Comparison of ENCODE assay signal across 7 cellular contexts in the genomic region with DNA sequence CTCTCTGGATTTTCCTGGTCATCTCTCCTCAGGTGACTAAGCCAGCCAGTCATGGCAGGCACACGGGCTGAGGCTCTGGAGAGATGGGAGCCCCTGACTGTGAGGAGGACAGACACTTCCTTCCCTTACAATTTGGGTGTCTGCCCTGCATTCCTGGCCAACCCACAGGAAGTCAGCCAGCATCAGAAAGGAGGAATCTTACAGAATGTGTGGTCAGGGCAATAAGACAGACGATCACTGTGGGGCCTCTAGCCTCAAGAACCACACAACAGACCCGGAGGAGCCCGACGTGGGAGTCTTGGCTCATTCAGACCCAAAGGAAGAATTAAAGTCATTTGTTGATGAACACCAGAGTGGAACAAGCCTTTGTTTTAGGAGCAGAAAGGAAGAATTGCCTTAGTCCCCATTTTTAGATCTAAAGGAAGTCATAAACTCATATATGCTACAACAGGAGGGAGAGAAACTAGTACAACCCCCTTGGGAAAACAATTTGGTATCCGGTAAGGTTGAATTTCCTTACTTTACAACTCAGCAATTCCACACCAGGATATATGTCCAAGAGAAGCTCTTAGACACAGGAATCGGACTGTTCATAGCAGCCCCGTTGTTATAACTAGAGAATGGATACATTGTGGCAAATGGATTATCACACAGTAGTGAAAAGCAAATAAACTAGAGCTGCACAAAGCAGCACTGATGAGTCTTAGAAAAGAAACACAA.
A peak's percentile ranks its signal among the peaks of the same experiment; 100 is the strongest.
DNase-seq lines count a peak whose midpoint lies in the region; ATAC-seq, FAIRE-seq and TF ChIP-seq lines count a peak whose summit lies in the region.

No MANE protein-coding gene starts in this region.

- H3K9me1 ChIP-seq in IMR-90 (ENCODE audit: insufficient read depth, low read length) (peaks cover 43% of the 10 kb centered on the region), keratinocyte (ENCODE audit: control insufficient read depth, extremely low read depth, insufficient read depth, low read length) (peaks cover 4% of the 10 kb centered on the region)

- peak overlapping the region; percentile 47 for H2AK9ac ChIP-seq in IMR-90 (replicated peaks; ENCODE audit: low read depth, low read length, poor library complexity)

- no peak for TF ChIP-seq CTCF in IMR-90 (conservative IDR thresholded peaks at IDR 0.05; ENCODE audit: low read depth, low read length)
- TF ChIP-seq CTCF in keratinocyte (optimal IDR thresholded peaks at IDR 0.05 in 1 of 3, IDR thresholded peaks at IDR 0.05 in 1 of 3, conservative IDR thresholded peaks at IDR 0.05 in 1 of 3; ENCODE audit: extremely low read depth in 1 of 3, insufficient read depth in 2 of 3, low read length in 3 of 3): no peak
- TF ChIP-seq CTCF in thoracic aorta (IDR thresholded peaks at IDR 0.05): no peak

- CTCF ChIA-PET in IMR-90 (lab: Yijun Ruan, JAX): interaction anchor here (2.0 kb wide), 1 partner anchor 38 kb away, joined by 6 read pairs; no protein-coding TSS in a partner anchor

- in situ Hi-C loops in IMR-90 (cut with MboI; ENCODE audit: low sequenced_read_pairs): no loop called here

- H3K56ac ChIP-seq in IMR-90 (ENCODE audit: extremely low read depth, insufficient read depth, low read length): peak overlapping the region; percentile 45

- peak; percentile 66 for TF ChIP-seq POLR2A in IMR-90 (IDR thresholded peaks at IDR 0.05; ENCODE audit: low read depth, low read length)

- H3K9me3 ChIP-seq in IMR-90 (ENCODE audit: control insufficient read depth, insufficient read depth, low read length) (no peaks in the 10 kb centered on the region), adipocyte (ENCODE audit: control insufficient read depth, low read length) (no peaks in the 10 kb centered on the region), keratinocyte (ENCODE audit: control insufficient read depth, low read depth, low read length) (no peaks in the 10 kb centered on the region), thoracic aorta (no peaks in the 10 kb centered on the region)

- POLR2A ChIA-PET in IMR-90 (lab: Charles Lee; ENCODE audit: unreplicated experiment): no interaction called here

- H3K4me2 ChIP-seq in IMR-90 (ENCODE audit: low read depth, low read length): peak overlapping the region; percentile 47
- H3K4me2 ChIP-seq in keratinocyte (ENCODE audit: control insufficient read depth, extremely low read depth, insufficient read depth, low read depth, low read length): peak overlapping the region; percentile 61

- H3K4me3 ChIP-seq in IMR-90 (ENCODE audit: insufficient read depth, low read depth, low read length): no peak overlapping the region
- peak overlapping the region; percentile 61 for H3K4me3 ChIP-seq in adipocyte (ENCODE audit: low read length)
- peak overlapping the region in 1 of 3 experiments; percentile 16 for H3K4me3 ChIP-seq in keratinocyte (ENCODE audit: control insufficient read depth in 2 of 3, extremely low read depth in 1 of 3, insufficient read depth in 2 of 3, low read depth in 1 of 3, low read length in 3 of 3)
- peak overlapping the region; percentile 19 for H3K4me3 ChIP-seq in thoracic aorta

- peak; percentile 95 for FAIRE-seq in keratinocyte (lab: Jason Lieb, UNC)

- peak overlapping the region; percentile 29 to 78 for H4K8ac ChIP-seq in IMR-90 (ENCODE audit: low read depth in 2 of 2, low read length in 2 of 2)

- H3K23ac ChIP-seq in IMR-90 (ENCODE audit: low read depth, low read length): peak overlapping the region; percentile 20; the same call in 1 of the 2 replicates

- H4K91ac ChIP-seq in IMR-90 (ENCODE audit: insufficient read depth, low read depth, low read length): peak overlapping the region; percentile 84

- ATAC-seq in IMR-90 (ENCODE audit: low read depth) (peak; percentile 80), thoracic aorta (ENCODE audit: insufficient number of reproducible peaks, low FRiP score, low read depth) (no peak), HG03342 (IDR thresholded peaks at IDR 0.05; ENCODE audit: unreplicated experiment) (no peak)

- no peaks in the 10 kb centered on the region for H3K79me2 ChIP-seq in keratinocyte (ENCODE audit: control insufficient read depth, insufficient read depth, low read length)

- H3K14ac ChIP-seq in IMR-90 (replicated peaks; ENCODE audit: low read depth, low read length): peak overlapping the region; percentile 32; the same call in 1 of the 2 replicates

- BruUV-seq in IMR-90 (replicated peaks; lab: Mats Ljungman, UMichigan): no TSS peak

- H2BK5ac ChIP-seq in IMR-90 (ENCODE audit: low read depth, low read length, poor library complexity, severe bottlenecking): peak overlapping the region; percentile 77

- peak overlapping the region; percentile 40 for H3K18ac ChIP-seq in IMR-90 (ENCODE audit: low read depth, low read length)

- intact Hi-C loops in IMR-90 (cut with micrococcal nuclease): loop anchor here (1.0 to 5.0 kb wide), 3 partner anchors 33 to 87 kb away; a partner anchor contains a TSS

- peak overlapping the region; percentile 83; the same call in 1 of the 2 replicates for H2AK5ac ChIP-seq in IMR-90 (ENCODE audit: low read depth, low read length)

- H3K36me3 ChIP-seq in IMR-90 (ENCODE audit: control insufficient read depth, insufficient read depth, low read length): no peaks in the 10 kb centered on the region; the same call in 1 of the 2 replicates
- H3K36me3 ChIP-seq in adipocyte (ENCODE audit: control insufficient read depth, insufficient read depth, low read length, severe bottlenecking): no peaks in the 10 kb centered on the region
- peaks cover 0 to 5% of the 10 kb centered on the region in 2 experiments for H3K36me3 ChIP-seq in keratinocyte (ENCODE audit: control insufficient read depth in 2 of 2, extremely low read depth in 1 of 2, insufficient read depth in 2 of 2, low read length in 2 of 2)
- no peaks in the 10 kb centered on the region for H3K36me3 ChIP-seq in thoracic aorta

- H3K27ac ChIP-seq in IMR-90 (ENCODE audit: insufficient read depth, low read length) (peak overlapping the region; percentile 61), keratinocyte (ENCODE audit: control insufficient read depth, insufficient read depth, low read length) (peak overlapping the region; percentile 71), thoracic aorta (peak overlapping the region; percentile 13 to 59)

- peak overlapping the region; percentile 59 for H3K4ac ChIP-seq in IMR-90 (ENCODE audit: low read depth, low read length)

- H2BK120ac ChIP-seq in IMR-90 (ENCODE audit: low read depth, low read length): peak overlapping the region; percentile 66

- no peaks in the 10 kb centered on the region for H3K27me3 ChIP-seq in IMR-90 (ENCODE audit: control insufficient read depth, insufficient read depth, low read length)
- H3K27me3 ChIP-seq in adipocyte (replicated peaks; ENCODE audit: control insufficient read depth, insufficient read depth, low read length): no peaks in the 10 kb centered on the region
- no peaks in the 10 kb centered on the region for H3K27me3 ChIP-seq in keratinocyte (ENCODE audit: control insufficient read depth, extremely low read depth, insufficient read depth, low read length)
- H3K27me3 ChIP-seq in thoracic aorta (replicated peaks; ENCODE audit: insufficient read depth): no peaks in the 10 kb centered on the region

- H3K9ac ChIP-seq in IMR-90 (ENCODE audit: low read depth, low read length): peak overlapping the region; percentile 8; the same call in 1 of the 2 replicates
- H3K9ac ChIP-seq in adipocyte (ENCODE audit: low read length): peak overlapping the region; percentile 72
- H3K9ac ChIP-seq in keratinocyte (ENCODE audit: control insufficient read depth, extremely low read depth, insufficient read depth, low read length): peak overlapping the region; percentile 46

- dilution Hi-C loops in IMR-90 (cut with HindIII; ENCODE audit: low sequenced_read_pairs, unreplicated experiment) (no loop called here), keratinocyte (cut with MboI; ENCODE audit: extremely low pct_ligation_motif_present, low sequenced_read_pairs) (no loop called here)

- no CpG with 5 or more reads among the region's 8 CpGs for WGBS in IMR-90 (ENCODE audit: extremely low coverage in 2 of 2, insufficient read length in 1 of 2), 2 experiments

- H3K79me1 ChIP-seq in IMR-90 (ENCODE audit: low read depth in 1 of 2, low read length in 2 of 2): peaks cover 41 to 75% of the 10 kb centered on the region in 2 experiments

- H2BK15ac ChIP-seq in IMR-90 (ENCODE audit: low read depth, low read length): peak overlapping the region; percentile 73; the same call in 1 of the 3 replicates

- H4K5ac ChIP-seq in IMR-90 (ENCODE audit: low read depth, low read length): peak overlapping the region; percentile 14; the same call in 1 of the 2 replicates

- TF ChIP-seq RAD21 in IMR-90 (IDR thresholded peaks at IDR 0.05; ENCODE audit: low read length): 0 out of 2 replicates have a peak, but pooled peaks have one; percentile 11

- H2BK20ac ChIP-seq in IMR-90 (ENCODE audit: low read depth, low read length): peak overlapping the region; percentile 80

- H4K20me1 ChIP-seq in IMR-90 (ENCODE audit: insufficient read depth, low read length) (no peaks in the 10 kb centered on the region), keratinocyte (ENCODE audit: control insufficient read depth, extremely low read depth, insufficient read depth, low read length) (no peaks in the 10 kb centered on the region)

- DNase-seq in IMR-90 (peak; percentile 98), adipocyte (ENCODE audit: low read depth) (peak; percentile 80), keratinocyte (ENCODE audit: low read depth, low spot score) (peak; percentile 80), thoracic aorta (ENCODE audit: low spot score) (no peak), NCI-H510A treated with DMSO at 0.1 percent for 48 hours (lab: John Stamatoyannopoulos, UW) (no peak), NCI-H2196 (lab: John Stamatoyannopoulos, UW; ENCODE audit: unreplicated experiment) (no peak)

- peak overlapping the region; percentile 2 for H2AFZ ChIP-seq in IMR-90 (replicated peaks; ENCODE audit: low read length, poor library complexity)
- peak overlapping the region; percentile 71 for H2AFZ ChIP-seq in keratinocyte (ENCODE audit: control insufficient read depth, low read length)

- H3K4me1 ChIP-seq in IMR-90 (ENCODE audit: control insufficient read depth, insufficient read depth, low read length): peaks cover 23% of the 10 kb centered on the region
- peaks cover 69% of the 10 kb centered on the region for H3K4me1 ChIP-seq in adipocyte (ENCODE audit: control insufficient read depth, insufficient read depth, low read length)
- H3K4me1 ChIP-seq in keratinocyte (ENCODE audit: control insufficient read depth, extremely low read depth, insufficient read depth, low read length): peaks cover 36% of the 10 kb centered on the region
- H3K4me1 ChIP-seq in thoracic aorta (ENCODE audit: control insufficient read depth in 1 of 2, low read depth in 2 of 2): peaks cover 28 to 85% of the 10 kb centered on the region in 2 donors

TF ChIP-seq in IMR-90, 13 proteins besides CTCF, POLR2A, EP300 and RAD21 (continues in another document):
- TF ChIP-seq BHLHE40 (IDR thresholded peaks at IDR 0.05; ENCODE audit: low read depth, low read length): peak; percentile 86
- TF ChIP-seq RFX5 (IDR thresholded peaks at IDR 0.05; ENCODE audit: low read depth, low read length): no peak
- TF ChIP-seq MXI1 (IDR thresholded peaks at IDR 0.05; ENCODE audit: borderline replicate concordance, low read depth, low read length): no peak
- TF ChIP-seq SMC3 (IDR thresholded peaks at IDR 0.05; ENCODE audit: low read depth, low read length): peak; percentile 31
- TF ChIP-seq MAZ (IDR thresholded peaks at IDR 0.05; ENCODE audit: borderline replicate concordance, low read depth, low read length): peak; percentile 43; the same call in 1 of the 2 replicates

Comparison
In these comparisons a context has a peak if more than half of its experiments do, and no peak if none do; other contexts are left out.
1. DNase-seq: peak in IMR-90 (single experiment), adipocyte (single experiment) and keratinocyte (single experiment); none in thoracic aorta (single experiment), NCI-H510A treated with DMSO at 0.1 percent for 48 hours (single experiment) and NCI-H2196 (single experiment).
2. H3K9ac ChIP-seq: peak in every context shown above with its lines; median percentile 72 in adipocyte; 46 in keratinocyte; 8 in IMR-90.
3. Peak in every context shown above with its lines, with median percentiles within 50 percentile points of each other: H3K27ac ChIP-seq.